ENCODE assay signal across 19 cellular contexts in the genomic region with DNA sequence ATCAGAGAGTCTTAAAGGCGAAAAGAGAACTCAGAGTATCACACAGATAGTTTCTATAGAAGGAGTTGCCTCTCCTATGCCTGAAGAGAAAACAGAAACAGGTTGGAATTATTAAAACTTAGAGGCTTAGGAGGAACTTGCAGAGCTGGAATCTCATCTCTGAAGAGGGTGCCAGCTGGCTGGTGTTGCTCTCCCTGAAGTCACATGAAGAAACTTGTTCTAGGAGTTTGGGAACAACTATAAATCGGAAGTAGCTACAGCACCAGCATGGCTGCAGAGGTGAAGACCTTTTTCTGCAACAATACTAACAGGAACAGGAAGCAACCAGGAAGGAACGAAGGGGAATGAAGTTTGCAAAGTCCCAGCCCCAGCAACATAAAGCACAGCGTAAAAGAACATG. TPM values are rescaled to one million over a fixed set of nuclear protein-coding genes. Genes with fewer than 3 reads are reported as not detected.
DNase-seq lines count a peak whose midpoint lies in the region; ATAC-seq and TF ChIP-seq lines count a peak whose summit lies in the region.
"Had no signal": no experiment of that assay in that cellular context is flagged by ENCODE, and none has a peak within 500 bp of the region (broad histone marks: within the 10 kb centered on the region; RNA-seq: fewer than 3 reads in every experiment).

No MANE protein-coding gene starts in this region.

- TF ChIP-seq POLR2A in heart left ventricle (IDR thresholded peaks at IDR 0.05): no peak

- H3K4me3 ChIP-seq in right atrium auricular region (no peak overlapping the region), heart left ventricle (no peak overlapping the region), psoas muscle (no peak overlapping the region), aorta (ENCODE audit: low read length in 2 of 2) (no peak overlapping the region)
- H3K4me3 ChIP-seq: colonic mucosa, GM23248, vagina had no signal

- 58 to 71% (median 64%) methylated on average over 4 of the region's 4 CpGs for WGBS in heart left ventricle, 4 donors
- 65 to 72% (median 68%) methylated on average over 4 of the region's 4 CpGs for WGBS in psoas muscle, 3 donors
- WGBS in aorta, 2 donors: 52% methylated on average over 4 of the region's 4 CpGs

- H3K27me3 ChIP-seq in right atrium auricular region (no peaks in the 10 kb centered on the region), heart left ventricle (no peaks in the 10 kb centered on the region), psoas muscle (ENCODE audit: insufficient read depth in 3 of 3, low read length in 2 of 3) (no peaks in the 10 kb centered on the region), aorta (ENCODE audit: control insufficient read depth in 1 of 2, insufficient read depth in 2 of 2, low read length in 1 of 2) (no peaks in the 10 kb centered on the region)
- H3K27me3 ChIP-seq: colonic mucosa, vagina had no signal

- no peaks in the 10 kb centered on the region for H3K9me3 ChIP-seq in right atrium auricular region
- H3K9me3 ChIP-seq in heart left ventricle: peaks cover 0 to 18% (median 0%) of the 10 kb centered on the region in 12 donors
- peaks cover 6% of the 10 kb centered on the region for H3K9me3 ChIP-seq in psoas muscle
- H3K9me3 ChIP-seq in aorta (ENCODE audit: control insufficient read depth, low read length): no peaks in the 10 kb centered on the region
- H3K9me3 ChIP-seq: colonic mucosa, vagina had no signal

- DNase-seq in Right ventricle myocardium superior: peak; percentile 82
- no peak for DNase-seq in right atrium auricular region (ENCODE audit: low spot score)
- peak in 3 of 5 donors; percentile 27 to 37 (median 32) for DNase-seq in heart left ventricle
- peak; percentile 61 to 66 for DNase-seq in psoas muscle
- DNase-seq in aorta: peak; percentile 74 to 75
- DNase-seq in T-helper 1 cell: no peak
- DNase-seq: activated CD4-positive, CD25-positive, alpha-beta regulatory T cell; activated naive CD4-positive, alpha-beta T cell treated with anti-CD3 and anti-CD28 coated beads, Interleukin-2, amount 10 ng/mL, durations not matched to agents 7 days and 5 days; activated T-cell treated with anti-CD3 and anti-CD28 coated beads, Interleukin-2, amount 50 U/mL, for 4 hours; colonic mucosa; GM23248; NCI-H1436 treated with DMSO at 0.1 percent for 48 hours; NCI-H748 treated with DMSO at 0.1 percent for 48 hours; stimulated activated naive CD4-positive, alpha-beta T cell treated with Interleukin-2 at 50 U/mL for 16 hours had no signal

- H3K4me1 ChIP-seq in right atrium auricular region (peaks cover 0 to 33% of the 10 kb centered on the region in 2 donors), heart left ventricle (peaks cover 0 to 42% (median 18%) of the 10 kb centered on the region in 12 donors), psoas muscle (no peaks in the 10 kb centered on the region), aorta (ENCODE audit: control insufficient read depth in 1 of 2, insufficient read depth in 2 of 2, low read length in 2 of 2) (peaks cover 11 to 13% of the 10 kb centered on the region in 2 donors)
- H3K4me1 ChIP-seq: colonic mucosa had no signal

- H3K36me3 ChIP-seq in right atrium auricular region (no peaks in the 10 kb centered on the region), heart left ventricle (no peaks in the 10 kb centered on the region), psoas muscle (ENCODE audit: insufficient read depth in 1 of 2, low read depth in 1 of 2) (no peaks in the 10 kb centered on the region), aorta (ENCODE audit: control insufficient read depth in 1 of 2, insufficient read depth in 2 of 2, low read length in 1 of 2) (no peaks in the 10 kb centered on the region)
- H3K36me3 ChIP-seq: colonic mucosa, vagina had no signal

- intact Hi-C loops in Right ventricle myocardium superior (cut with DNase I) (no loop called here), heart left ventricle (cut with DNase I) (no loop called here), psoas muscle (cut with DNase I) (no loop called here), aorta (cut with DNase I) (no loop called here)

- TF ChIP-seq CTCF in right atrium auricular region (IDR thresholded peaks at IDR 0.05) (no peak), heart left ventricle (IDR thresholded peaks at IDR 0.05) (no peak), psoas muscle (IDR thresholded peaks at IDR 0.05) (no peak)

- ATAC-seq in Right ventricle myocardium superior (ENCODE audit: poor library complexity): peak; percentile 68
- ATAC-seq in heart left ventricle: peak in 3 of 4 donors; percentile 22 to 49 (median 49)
- ATAC-seq in psoas muscle: no peak
- ATAC-seq in aorta (ENCODE audit: low FRiP score): peak; percentile 45
- no peak for ATAC-seq in GM21717 (IDR thresholded peaks at IDR 0.05; ENCODE audit: unreplicated experiment)
- no peak for ATAC-seq in HG03196 (IDR thresholded peaks at IDR 0.05; ENCODE audit: unreplicated experiment)
- ATAC-seq: activated T-cell treated with anti-CD3 and anti-CD28 coated beads, Interleukin-2, amount 50 U/mL, for 4 hours had no signal

- H3K27ac ChIP-seq in right atrium auricular region (peak overlapping the region in 1 of 2 donors; percentile 21), heart left ventricle (peak overlapping the region in 6 of 12 donors; percentile 10 to 60 (median 40)), psoas muscle (no peak overlapping the region), aorta (ENCODE audit: low read depth in 1 of 2, low read length in 2 of 2) (peak overlapping the region; percentile 43 to 84)
- H3K27ac ChIP-seq: colonic mucosa, GM23248 had no signal

RNA-seq across cellular contexts. Expression of gene FMO3, which starts 35.8 kb away (rescaled TPM):
- total RNA-seq in Right ventricle myocardium superior (1.2 TPM), right atrium auricular region (1 to 10 TPM; 2.4 TPM), heart left ventricle (1 to 10 TPM in 7 of 9 donors, under 1 TPM in 2; 0.75 to 2.7 (median 1.6) TPM), psoas muscle (1 to 10 TPM in 2 of 4 donors, under 1 TPM in 2; 0.48 to 3.6 (median 1.6) TPM), aorta (1 to 10 TPM; 2.8 to 3.7 TPM)
- polyA plus RNA-seq in heart left ventricle (1 to 10 TPM in 1 of 2 donors, under 1 TPM in 1; 0.58 to 1.4 TPM), psoas muscle (1 to 10 TPM in 2 of 3 donors, under 1 TPM in 1; 0.92 to 1.6 (median 1.4) TPM), aorta (10 to 100 TPM in 1 of 2 donors, 1 to 10 TPM in 1; 9.0 to 13.5 TPM)
- total RNA-seq: activated T-cell treated with anti-CD3 and anti-CD28 coated beads, Interleukin-2, amount 50 U/mL, for 4 hours; GM23248 had no signal
- polyA plus RNA-seq: GM23248 had no signal

RNA-seq across cellular contexts. Expression of gene FMO2, which starts 58.6 kb away (rescaled TPM):
- 59.2 TPM for total RNA-seq in Right ventricle myocardium superior
- 10 to 100 TPM; 28.4 to 66.6 TPM for total RNA-seq in right atrium auricular region
- 10 to 100 TPM; 17.8 to 65.6 (median 31.3) TPM for total RNA-seq in heart left ventricle
- 10 to 100 TPM in 1 of 2 donors, 1 to 10 TPM in 1; 7.5 to 24.4 TPM for polyA plus RNA-seq in heart left ventricle
- 10 to 100 TPM; 16.3 to 54.1 (median 17.8) TPM for total RNA-seq in psoas muscle
- 10 to 100 TPM in 1 of 3 donors, 1 to 10 TPM in 2; 6.9 to 17.2 (median 9.4) TPM for polyA plus RNA-seq in psoas muscle
- total RNA-seq in aorta: 100 to 1,000 TPM; 183 to 213 TPM
- 100 to 1,000 TPM; 157 to 232 TPM for polyA plus RNA-seq in aorta
- total RNA-seq: A172, GM23248, SK-MEL-5 had no signal
- polyA plus RNA-seq: GM23248 had no signal

Comparison
In these comparisons a context has a peak if more than half of its experiments do, and no peak if none do; other contexts are left out.
1. DNase-seq: peak in Right ventricle myocardium superior (single experiment), heart left ventricle (3 of 5), psoas muscle (2 of 2) and aorta (2 of 2); none in right atrium auricular region (single experiment) and T-helper 1 cell (0 of 5).
2. ATAC-seq: peak in Right ventricle myocardium superior (single experiment), heart left ventricle (3 of 4) and aorta (single experiment); none in psoas muscle (0 of 4), GM21717 (single experiment) and HG03196 (single experiment).